19 cellular contexts compared by ENCODE assay signal in the genomic region with DNA sequence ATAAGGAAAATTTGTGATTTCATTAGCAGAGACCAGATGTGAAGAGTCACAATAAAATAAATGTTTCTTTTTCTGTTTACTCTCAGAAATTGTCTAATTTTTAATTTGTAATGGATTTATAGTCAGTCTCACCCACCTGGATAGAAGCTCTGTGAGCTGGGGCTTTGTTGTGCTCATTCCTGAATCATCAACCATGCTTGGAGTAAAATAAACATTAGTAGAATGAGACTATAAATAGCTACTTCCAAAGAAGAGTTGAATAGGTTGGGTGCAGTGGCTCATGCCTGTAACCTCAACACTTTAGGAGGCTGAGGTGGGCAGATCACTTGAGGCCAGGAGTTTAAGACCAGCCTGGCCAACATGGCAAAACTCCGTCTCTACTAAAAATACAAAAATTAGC.
"Had no signal": no experiment of that assay in that cellular context is flagged by ENCODE, and none has a peak within 500 bp of the region (broad histone marks: within the 10 kb centered on the region; RNA-seq: fewer than 3 reads in every experiment).

No MANE protein-coding gene starts in this region.

- H3K27ac ChIP-seq: epithelial cell of prostate, foreskin keratinocyte, hepatocyte, parathyroid adenoma, prostate gland, right lobe of liver, tibial artery, upper lobe of left lung, uterus had no signal

- H3K27me3 ChIP-seq: foreskin keratinocyte, hepatocyte, right lobe of liver, tibial artery, upper lobe of left lung, uterus had no signal

- H3K9me3 ChIP-seq: prostate gland, right lobe of liver, uterus had no signal

- H3K4me3 ChIP-seq: hepatocyte, prostate gland, right lobe of liver, tibial artery, upper lobe of left lung, uterus had no signal

- H3K36me3 ChIP-seq: prostate gland, right lobe of liver, tibial artery, upper lobe of left lung, uterus had no signal

- DNase-seq: effector memory CD8-positive, alpha-beta T cell; foreskin keratinocyte; head of caudate nucleus; kidney; mammary epithelial cell; naive thymus-derived CD4-positive, alpha-beta T cell; nephron progenitor cell; retina; right lobe of liver; stimulated activated CD4-positive, alpha-beta T cell treated with anti-CD3 and anti-CD28 coated beads, Interleukin-4, amount 100 ng/mL, for 1 hour; stimulated activated CD8-positive, alpha-beta memory T cell treated with anti-CD3 and anti-CD28 coated beads, Interleukin-4, amount 100 ng/mL, for 48 hours; stimulated activated naive CD8-positive, alpha-beta T cell treated with anti-CD3 and anti-CD28 coated beads, Interleukin-15, Interleukin-2, amounts not matched to agents 100 U/mL and 50 U/mL, for 24 hours; tibial artery; upper lobe of left lung; uterus had no signal

- H3K4me1 ChIP-seq: foreskin keratinocyte, parathyroid adenoma, right lobe of liver, upper lobe of left lung, uterus had no signal
